Comparison of ENCODE assay signal across 13 cellular contexts in the genomic region with DNA sequence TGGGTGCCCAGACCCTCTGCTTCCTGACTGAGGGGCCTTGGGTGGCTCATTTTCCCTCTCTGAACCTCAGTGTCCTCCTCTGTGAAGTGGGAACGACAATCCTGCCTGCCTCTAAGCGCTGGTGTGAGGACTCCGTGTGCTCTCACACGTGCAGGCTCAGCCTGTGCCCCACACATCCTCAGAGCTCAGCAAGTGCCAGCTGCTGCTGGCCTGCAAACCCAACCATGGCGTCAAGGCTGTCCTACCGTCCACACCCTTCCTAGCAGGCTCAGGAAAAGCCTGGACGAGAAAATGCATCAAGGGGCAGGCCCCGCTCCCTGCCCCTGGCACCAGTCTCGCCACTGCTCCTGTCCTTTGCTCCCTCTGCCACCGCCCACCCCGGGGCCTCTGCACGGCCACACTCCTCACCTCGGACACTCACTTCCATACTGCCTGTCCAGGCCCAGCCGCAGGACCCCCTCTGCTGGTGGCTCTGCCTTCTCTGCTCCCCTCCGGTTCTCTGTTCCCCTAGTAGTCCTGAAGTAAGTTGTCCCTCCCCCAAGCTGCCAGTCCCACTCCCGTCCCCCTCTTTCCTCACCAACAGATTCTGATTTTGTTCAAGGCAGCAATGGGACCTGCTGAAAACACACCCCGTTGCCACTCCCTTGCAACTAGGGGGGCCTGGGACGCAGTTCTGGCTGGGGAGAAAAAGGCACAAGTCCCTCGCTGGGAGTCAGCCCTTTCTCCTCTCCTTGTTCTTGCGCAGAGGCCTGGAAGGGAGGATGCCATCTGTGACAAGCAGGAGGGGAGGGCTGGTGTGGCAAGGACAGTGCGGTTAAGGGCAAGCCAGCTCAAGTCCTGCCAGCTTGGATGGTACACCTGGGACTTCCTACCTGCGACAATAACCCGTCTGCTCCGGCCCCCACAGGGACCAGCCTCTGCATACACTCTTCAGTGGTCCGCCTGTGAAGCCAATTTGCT.
DNase-seq lines count a peak whose midpoint lies in the region; ATAC-seq and TF ChIP-seq lines count a peak whose summit lies in the region.
"Had no signal": no experiment of that assay in that cellular context is flagged by ENCODE, and none has a peak within 500 bp of the region (broad histone marks: within the 10 kb centered on the region; RNA-seq: fewer than 3 reads in every experiment).

No MANE protein-coding gene starts in this region.

- H3T11ph ChIP-seq in H9 (ENCODE audit: low read length) = no peak overlapping the region

- H3K56ac ChIP-seq in H9 (ENCODE audit: insufficient read length, low read depth, low read length) = no peak overlapping the region

- H3K27me3 ChIP-seq in H9 (ENCODE audit: insufficient read depth, low read length) (no peaks in the 10 kb centered on the region), kidney epithelial cell (ENCODE audit: control insufficient read depth, insufficient read depth, low read length) (no peaks in the 10 kb centered on the region)

- H2BK120ac ChIP-seq in H9 (ENCODE audit: low read depth, low read length, poor library complexity, severe bottlenecking) = no peak overlapping the region

- H3K27ac ChIP-seq in H9 (ENCODE audit: insufficient read length, low read depth, low read length) = no peak overlapping the region

- H3K23ac ChIP-seq in H9 (ENCODE audit: insufficient read length, low read depth, low read length) = no peak overlapping the region

- no peaks in the 10 kb centered on the region for H3K4me1 ChIP-seq in H9 (ENCODE audit: insufficient read depth, low read length)

- no peak overlapping the region; a peak in 1 of 5 replicates for H3K4me3 Mint-ChIP-seq in H9
- H3K4me3 Mint-ChIP-seq in activated T-helper 17 cell treated with anti-CD3 and anti-CD28 coated beads, Interleukin-2, amount 50 U/mL, for 72 hours = no peak overlapping the region
- no peak overlapping the region for H3K4me3 Mint-ChIP-seq in stimulated activated memory B cell treated with anti-CD40 and anti-IgM and Interleukin-4, amounts not matched to agents 10 μg/mL and 1 μg/mL and 100 μg/mL, for 72 hours
- H3K4me3 Mint-ChIP-seq: activated CD4-positive, alpha-beta memory T cell treated with anti-CD3 and anti-CD28 coated beads for 36 hours; T-helper 2 cell treated with Interferon-gamma antibody and Interleukin-4, amounts not matched to agents 5 μg/mL and 100 μg/mL, for 36 hours had no signal

- no peaks in the 10 kb centered on the region for H3K9me3 Mint-ChIP-seq in H9
- no peaks in the 10 kb centered on the region for H3K9me3 Mint-ChIP-seq in activated T-helper 17 cell treated with anti-CD3 and anti-CD28 coated beads, Interleukin-2, amount 50 U/mL, for 72 hours
- H3K9me3 Mint-ChIP-seq in stimulated activated memory B cell treated with anti-CD40 and anti-IgM and Interleukin-4, amounts not matched to agents 10 μg/mL and 1 μg/mL and 100 μg/mL, for 72 hours = no peaks in the 10 kb centered on the region
- H3K9me3 Mint-ChIP-seq: activated CD4-positive, alpha-beta memory T cell treated with anti-CD3 and anti-CD28 coated beads for 36 hours; T-helper 2 cell treated with Interferon-gamma antibody and Interleukin-4, amounts not matched to agents 5 μg/mL and 100 μg/mL, for 36 hours had no signal

- H3K36me3 Mint-ChIP-seq in H9 (ENCODE audit: insufficient read depth in 1 of 3, low read depth in 3 of 3) = peaks cover 0 to 4% (median 0%) of the 10 kb centered on the region in 3 experiments; a peak in 3 of 7 replicates
- peaks cover 35% of the 10 kb centered on the region for H3K36me3 Mint-ChIP-seq in activated T-helper 17 cell treated with anti-CD3 and anti-CD28 coated beads, Interleukin-2, amount 50 U/mL, for 72 hours (ENCODE audit: low read depth)
- peaks cover 48% of the 10 kb centered on the region for H3K36me3 Mint-ChIP-seq in stimulated activated memory B cell treated with anti-CD40 and anti-IgM and Interleukin-4, amounts not matched to agents 10 μg/mL and 1 μg/mL and 100 μg/mL, for 72 hours

- H3K79me1 ChIP-seq in H9 (ENCODE audit: insufficient read depth, low read depth, low read length, poor library complexity, severe bottlenecking) = no peaks in the 10 kb centered on the region

- peak; percentile 68 for DNase-seq in H9
- no peak for DNase-seq in kidney epithelial cell (ENCODE audit: low read depth)
- DNase-seq in C1 segment of cervical spinal cord (lab: John Stamatoyannopoulos, UW) = no peak
- DNase-seq in 8988T = no peak
- DNase-seq: activated CD4-positive, alpha-beta memory T cell treated with anti-CD3 and anti-CD28 coated beads for 36 hours; activated gamma-delta T cell treated with Interleukin-2 at 50 U/mL for 16 hours; central memory CD4-positive, alpha-beta T cell; retina; RPMI8226 had no signal

- H3K4me1 Mint-ChIP-seq in H9 = peaks cover 3 to 11% of the 10 kb centered on the region in 2 experiments; a peak in 3 of 4 replicates
- no peaks in the 10 kb centered on the region for H3K4me1 Mint-ChIP-seq in activated T-helper 17 cell treated with anti-CD3 and anti-CD28 coated beads, Interleukin-2, amount 50 U/mL, for 72 hours
- no peaks in the 10 kb centered on the region for H3K4me1 Mint-ChIP-seq in stimulated activated memory B cell treated with anti-CD40 and anti-IgM and Interleukin-4, amounts not matched to agents 10 μg/mL and 1 μg/mL and 100 μg/mL, for 72 hours

- H2BK5ac ChIP-seq in H9 (ENCODE audit: insufficient read length, low read length) = no peak overlapping the region

- no peaks in the 10 kb centered on the region for H3K36me3 ChIP-seq in kidney epithelial cell (ENCODE audit: control insufficient read depth, insufficient read depth, low read length)

- H3K79me2 ChIP-seq in H9 (ENCODE audit: insufficient read depth, low read length) = no peaks in the 10 kb centered on the region

- no peak overlapping the region for H2AFZ ChIP-seq in H9 (ENCODE audit: low read length)

- no peaks in the 10 kb centered on the region for H3K27me3 Mint-ChIP-seq in H9 (ENCODE audit: low read depth)
- no peaks in the 10 kb centered on the region for H3K27me3 Mint-ChIP-seq in activated T-helper 17 cell treated with anti-CD3 and anti-CD28 coated beads, Interleukin-2, amount 50 U/mL, for 72 hours
- no peaks in the 10 kb centered on the region for H3K27me3 Mint-ChIP-seq in stimulated activated memory B cell treated with anti-CD40 and anti-IgM and Interleukin-4, amounts not matched to agents 10 μg/mL and 1 μg/mL and 100 μg/mL, for 72 hours
- H3K27me3 Mint-ChIP-seq: activated CD4-positive, alpha-beta memory T cell treated with anti-CD3 and anti-CD28 coated beads for 36 hours had no signal

- H4K5ac ChIP-seq in H9 (ENCODE audit: insufficient read length, low read depth, low read length) = no peak overlapping the region

- no peak overlapping the region; the same call in 1 of the 2 replicates for H3K14ac ChIP-seq in H9 (ENCODE audit: insufficient read depth, low read length)

- no peak overlapping the region for H4K8ac ChIP-seq in H9 (replicated peaks; ENCODE audit: insufficient read length, low read depth, low read length)

- no peak overlapping the region for H3K4ac ChIP-seq in H9 (ENCODE audit: low read depth, low read length)

- no peak overlapping the region for H3K18ac ChIP-seq in H9 (ENCODE audit: insufficient read length, low read depth, low read length)

- H3K23me2 ChIP-seq in H9 (ENCODE audit: insufficient read length, low read depth, low read length, poor library complexity, severe bottlenecking) = no peaks in the 10 kb centered on the region

- peak overlapping the region; percentile 60 to 88 (median 80); a peak in 3 of 7 replicates for H3K27ac Mint-ChIP-seq in H9
- peak overlapping the region; percentile 61 for H3K27ac Mint-ChIP-seq in activated T-helper 17 cell treated with anti-CD3 and anti-CD28 coated beads, Interleukin-2, amount 50 U/mL, for 72 hours
- no peak overlapping the region for H3K27ac Mint-ChIP-seq in stimulated activated memory B cell treated with anti-CD40 and anti-IgM and Interleukin-4, amounts not matched to agents 10 μg/mL and 1 μg/mL and 100 μg/mL, for 72 hours
- H3K27ac Mint-ChIP-seq: activated CD4-positive, alpha-beta memory T cell treated with anti-CD3 and anti-CD28 coated beads for 36 hours; T-helper 2 cell treated with Interferon-gamma antibody and Interleukin-4, amounts not matched to agents 5 μg/mL and 100 μg/mL, for 36 hours had no signal

- no peak overlapping the region for H3K4me3 ChIP-seq in kidney epithelial cell (ENCODE audit: low read depth, low read length)

- H2AK5ac ChIP-seq in H9 (ENCODE audit: insufficient read length, low read length) = no peak overlapping the region

- no peak for ATAC-seq in activated T-helper 17 cell treated with anti-CD3 and anti-CD28 coated beads, Interleukin-2, amount 50 U/mL, for 72 hours (replicated peaks)
- ATAC-seq in stimulated activated memory B cell treated with anti-CD40 and anti-IgM and Interleukin-4, amounts not matched to agents 10 μg/mL and 1 μg/mL and 100 μg/mL, for 72 hours = peak; percentile 40
- no peak for ATAC-seq in esophagus mucosa

- no peak overlapping the region for H2BK15ac ChIP-seq in H9 (ENCODE audit: low read depth, low read length)

- no peak overlapping the region for H4K91ac ChIP-seq in H9 (ENCODE audit: insufficient read length, low read depth, low read length)

- no peaks in the 10 kb centered on the region for H4K20me1 ChIP-seq in H9 (ENCODE audit: control insufficient read depth, insufficient read depth, insufficient read length)

- H3K9me3 ChIP-seq in H9 (ENCODE audit: control insufficient read depth, low read depth, low read length) = no peaks in the 10 kb centered on the region

- H3K4me2 ChIP-seq in H9 (ENCODE audit: insufficient read depth, insufficient read length, low read length) = no peak overlapping the region

- WGBS in H9 (ENCODE audit: extremely low coverage, insufficient read length, low lambda C conversion rate) = no CpG with 5 or more reads among the region's 25 CpGs

- H2BK12ac ChIP-seq in H9 (ENCODE audit: insufficient read length, low read depth, low read length) = no peak overlapping the region

- no peak overlapping the region for H2BK20ac ChIP-seq in H9 (ENCODE audit: low read depth, low read length, poor library complexity, severe bottlenecking)

- TF ChIP-seq CTCF in H9 (conservative IDR thresholded peaks at IDR 0.05) (peak; percentile 54), kidney epithelial cell (IDR thresholded peaks at IDR 0.05; ENCODE audit: insufficient read depth, low read length, poor library complexity, severe bottlenecking) (peak; percentile 8)

- H3K9ac ChIP-seq in H9 (ENCODE audit: extremely low read depth, insufficient read length, low read length) = no peak overlapping the region
